ENCODE assay signal across 1 cellular context in the genomic region with DNA sequence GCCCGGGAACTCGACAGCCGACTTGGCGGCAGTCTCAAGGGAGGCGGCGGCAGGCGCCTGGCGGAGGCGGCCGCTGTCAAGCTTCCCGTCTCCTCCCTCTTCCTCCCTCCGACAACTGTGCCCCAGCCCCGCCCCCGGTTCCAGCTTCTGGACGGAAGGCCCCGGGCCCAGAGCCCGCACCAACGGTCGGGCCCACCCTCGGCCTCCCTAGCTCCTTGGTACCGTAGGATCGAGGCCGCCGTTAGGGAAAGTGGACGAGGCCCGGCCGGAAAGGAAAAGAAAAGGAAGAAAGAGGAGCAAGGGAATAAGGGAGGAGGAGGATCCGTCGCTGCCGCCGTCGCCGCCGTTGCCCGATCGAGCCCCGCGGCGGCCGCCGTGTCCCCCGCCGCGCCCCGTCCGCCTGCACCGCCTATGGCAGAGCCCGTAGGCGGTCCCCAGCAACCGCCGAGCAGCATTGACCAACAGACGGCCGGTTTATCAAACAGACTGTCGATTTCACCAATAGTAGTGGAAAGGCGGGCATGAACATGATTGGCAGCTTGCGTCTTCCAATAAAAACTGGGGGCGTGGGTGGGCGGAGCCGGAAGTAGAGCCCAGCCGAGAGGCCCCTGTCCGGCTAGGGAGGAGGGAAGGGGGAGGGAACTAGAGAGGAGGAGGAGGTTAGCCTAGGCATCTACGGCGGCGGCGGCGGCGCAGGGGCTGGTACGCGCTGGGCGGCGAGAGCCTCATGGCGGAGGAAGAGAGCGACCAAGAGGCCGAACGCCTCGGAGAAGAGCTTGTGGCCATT.
TF ChIP-seq lines count a peak whose summit lies in the region.

Gene CGGBP1 (minus strand): TSS at position 413 of the 787 bp plus-strand sequence. CDS start 3,029 bp downstream, outside the sequence.
Gene ZNF654 (plus strand): TSS at position 663 of the 787 bp plus-strand sequence. CDS start 65 bp downstream, at position 728.

TF ChIP-seq in K562, 482 proteins besides CTCF, POLR2A, EP300 and RAD21 (continued from another document and continues in another):
- TF ChIP-seq, protein P1, sequence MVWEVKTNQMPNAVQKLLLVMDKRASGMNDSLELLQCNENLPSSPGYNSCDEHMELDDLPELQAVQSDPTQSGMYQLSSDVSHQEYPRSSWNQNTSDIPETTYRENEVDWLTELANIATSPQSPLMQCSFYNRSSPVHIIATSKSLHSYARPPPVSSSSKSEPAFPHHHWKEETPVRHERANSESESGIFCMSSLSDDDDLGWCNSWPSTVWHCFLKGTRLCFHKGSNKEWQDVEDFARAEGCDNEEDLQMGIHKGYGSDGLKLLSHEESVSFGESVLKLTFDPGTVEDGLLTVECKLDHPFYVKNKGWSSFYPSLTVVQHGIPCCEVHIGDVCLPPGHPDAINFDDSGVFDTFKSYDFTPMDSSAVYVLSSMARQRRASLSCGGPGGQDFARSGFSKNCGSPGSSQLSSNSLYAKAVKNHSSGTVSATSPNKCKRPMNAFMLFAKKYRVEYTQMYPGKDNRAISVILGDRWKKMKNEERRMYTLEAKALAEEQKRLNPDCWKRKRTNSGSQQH (CRISPR knock-in tag; IDR thresholded peaks at IDR 0.05): no peak
- TF ChIP-seq MYNN (IDR thresholded peaks at IDR 0.05) (0 out of 2 replicates have a peak, but pooled peaks have one; percentile 30), MYNN (CRISPR knock-in tag; IDR thresholded peaks at IDR 0.05) (no peak), SIN3B (IDR thresholded peaks at IDR 0.05; ENCODE audit: low read depth) (peak; percentile 28; the same call in 1 of the 2 replicates), ZNF324 (CRISPR knock-in tag; IDR thresholded peaks at IDR 0.05) (no peak), SRSF3 (IDR thresholded peaks at IDR 0.05; ENCODE audit: insufficient read depth, low read length) (no peak), E4F1 (CRISPR knock-in tag; IDR thresholded peaks at IDR 0.05; ENCODE audit: borderline replicate concordance) (no peak), PCBP1 (IDR thresholded peaks at IDR 0.05; ENCODE audit: low read depth, low read length, poor library complexity, severe bottlenecking) (peak; percentile 77), DEAF1 (CRISPR knock-in tag; IDR thresholded peaks at IDR 0.05) (no peak), ZNF707 (CRISPR knock-in tag; conservative IDR thresholded peaks at IDR 0.05) (no peak), CSDE1 (IDR thresholded peaks at IDR 0.05) (no peak), ZNF274 (IDR thresholded peaks at IDR 0.05; ENCODE audit: borderline replicate concordance, low read depth, low read length) (no peak), ZNF174 (CRISPR knock-in tag; IDR thresholded peaks at IDR 0.05) (no peak), NR4A1 (CRISPR knock-in tag; IDR thresholded peaks at IDR 0.05) (no peak), NR4A1 (tag; IDR thresholded peaks at IDR 0.05) (no peak), SREBF1 (IDR thresholded peaks at IDR 0.05; ENCODE audit: borderline replicate concordance, low read depth, low read length) (no peak), GTF2A2 (tag; IDR thresholded peaks at IDR 0.05) (no peak), ATF3 (IDR thresholded peaks at IDR 0.05) (no peak), ATF3 (CRISPR knock-in tag; conservative IDR thresholded peaks at IDR 0.05) (no peak), ZNF766 (CRISPR knock-in tag; conservative IDR thresholded peaks at IDR 0.05) (no peak), THRB (CRISPR knock-in tag; conservative IDR thresholded peaks at IDR 0.05) (no peak), ZNF280A (IDR thresholded peaks at IDR 0.05; ENCODE audit: low read depth, partially characterized antibody) (no peak), NR2C1 (IDR thresholded peaks at IDR 0.05) (no peak), NR2C1 (tag; IDR thresholded peaks at IDR 0.05) (no peak), LCOR (CRISPR knock-in tag; IDR thresholded peaks at IDR 0.05) (no peak), FOXM1 (IDR thresholded peaks at IDR 0.05; ENCODE audit: low read depth) (no peak), FOXM1 (CRISPR knock-in tag; IDR thresholded peaks at IDR 0.05; ENCODE audit: low read depth) (no peak), BDP1 (IDR thresholded peaks at IDR 0.05; ENCODE audit: insufficient read depth, insufficient read length) (no peak)
- TF ChIP-seq, protein P2, sequence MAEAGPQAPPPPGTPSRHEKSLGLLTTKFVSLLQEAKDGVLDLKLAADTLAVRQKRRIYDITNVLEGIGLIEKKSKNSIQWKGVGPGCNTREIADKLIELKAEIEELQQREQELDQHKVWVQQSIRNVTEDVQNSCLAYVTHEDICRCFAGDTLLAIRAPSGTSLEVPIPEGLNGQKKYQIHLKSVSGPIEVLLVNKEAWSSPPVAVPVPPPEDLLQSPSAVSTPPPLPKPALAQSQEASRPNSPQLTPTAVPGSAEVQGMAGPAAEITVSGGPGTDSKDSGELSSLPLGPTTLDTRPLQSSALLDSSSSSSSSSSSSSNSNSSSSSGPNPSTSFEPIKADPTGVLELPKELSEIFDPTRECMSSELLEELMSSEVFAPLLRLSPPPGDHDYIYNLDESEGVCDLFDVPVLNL (CRISPR knock-in tag; IDR thresholded peaks at IDR 0.05; ENCODE audit: low read depth): no peak
- TF ChIP-seq, protein P3, sequence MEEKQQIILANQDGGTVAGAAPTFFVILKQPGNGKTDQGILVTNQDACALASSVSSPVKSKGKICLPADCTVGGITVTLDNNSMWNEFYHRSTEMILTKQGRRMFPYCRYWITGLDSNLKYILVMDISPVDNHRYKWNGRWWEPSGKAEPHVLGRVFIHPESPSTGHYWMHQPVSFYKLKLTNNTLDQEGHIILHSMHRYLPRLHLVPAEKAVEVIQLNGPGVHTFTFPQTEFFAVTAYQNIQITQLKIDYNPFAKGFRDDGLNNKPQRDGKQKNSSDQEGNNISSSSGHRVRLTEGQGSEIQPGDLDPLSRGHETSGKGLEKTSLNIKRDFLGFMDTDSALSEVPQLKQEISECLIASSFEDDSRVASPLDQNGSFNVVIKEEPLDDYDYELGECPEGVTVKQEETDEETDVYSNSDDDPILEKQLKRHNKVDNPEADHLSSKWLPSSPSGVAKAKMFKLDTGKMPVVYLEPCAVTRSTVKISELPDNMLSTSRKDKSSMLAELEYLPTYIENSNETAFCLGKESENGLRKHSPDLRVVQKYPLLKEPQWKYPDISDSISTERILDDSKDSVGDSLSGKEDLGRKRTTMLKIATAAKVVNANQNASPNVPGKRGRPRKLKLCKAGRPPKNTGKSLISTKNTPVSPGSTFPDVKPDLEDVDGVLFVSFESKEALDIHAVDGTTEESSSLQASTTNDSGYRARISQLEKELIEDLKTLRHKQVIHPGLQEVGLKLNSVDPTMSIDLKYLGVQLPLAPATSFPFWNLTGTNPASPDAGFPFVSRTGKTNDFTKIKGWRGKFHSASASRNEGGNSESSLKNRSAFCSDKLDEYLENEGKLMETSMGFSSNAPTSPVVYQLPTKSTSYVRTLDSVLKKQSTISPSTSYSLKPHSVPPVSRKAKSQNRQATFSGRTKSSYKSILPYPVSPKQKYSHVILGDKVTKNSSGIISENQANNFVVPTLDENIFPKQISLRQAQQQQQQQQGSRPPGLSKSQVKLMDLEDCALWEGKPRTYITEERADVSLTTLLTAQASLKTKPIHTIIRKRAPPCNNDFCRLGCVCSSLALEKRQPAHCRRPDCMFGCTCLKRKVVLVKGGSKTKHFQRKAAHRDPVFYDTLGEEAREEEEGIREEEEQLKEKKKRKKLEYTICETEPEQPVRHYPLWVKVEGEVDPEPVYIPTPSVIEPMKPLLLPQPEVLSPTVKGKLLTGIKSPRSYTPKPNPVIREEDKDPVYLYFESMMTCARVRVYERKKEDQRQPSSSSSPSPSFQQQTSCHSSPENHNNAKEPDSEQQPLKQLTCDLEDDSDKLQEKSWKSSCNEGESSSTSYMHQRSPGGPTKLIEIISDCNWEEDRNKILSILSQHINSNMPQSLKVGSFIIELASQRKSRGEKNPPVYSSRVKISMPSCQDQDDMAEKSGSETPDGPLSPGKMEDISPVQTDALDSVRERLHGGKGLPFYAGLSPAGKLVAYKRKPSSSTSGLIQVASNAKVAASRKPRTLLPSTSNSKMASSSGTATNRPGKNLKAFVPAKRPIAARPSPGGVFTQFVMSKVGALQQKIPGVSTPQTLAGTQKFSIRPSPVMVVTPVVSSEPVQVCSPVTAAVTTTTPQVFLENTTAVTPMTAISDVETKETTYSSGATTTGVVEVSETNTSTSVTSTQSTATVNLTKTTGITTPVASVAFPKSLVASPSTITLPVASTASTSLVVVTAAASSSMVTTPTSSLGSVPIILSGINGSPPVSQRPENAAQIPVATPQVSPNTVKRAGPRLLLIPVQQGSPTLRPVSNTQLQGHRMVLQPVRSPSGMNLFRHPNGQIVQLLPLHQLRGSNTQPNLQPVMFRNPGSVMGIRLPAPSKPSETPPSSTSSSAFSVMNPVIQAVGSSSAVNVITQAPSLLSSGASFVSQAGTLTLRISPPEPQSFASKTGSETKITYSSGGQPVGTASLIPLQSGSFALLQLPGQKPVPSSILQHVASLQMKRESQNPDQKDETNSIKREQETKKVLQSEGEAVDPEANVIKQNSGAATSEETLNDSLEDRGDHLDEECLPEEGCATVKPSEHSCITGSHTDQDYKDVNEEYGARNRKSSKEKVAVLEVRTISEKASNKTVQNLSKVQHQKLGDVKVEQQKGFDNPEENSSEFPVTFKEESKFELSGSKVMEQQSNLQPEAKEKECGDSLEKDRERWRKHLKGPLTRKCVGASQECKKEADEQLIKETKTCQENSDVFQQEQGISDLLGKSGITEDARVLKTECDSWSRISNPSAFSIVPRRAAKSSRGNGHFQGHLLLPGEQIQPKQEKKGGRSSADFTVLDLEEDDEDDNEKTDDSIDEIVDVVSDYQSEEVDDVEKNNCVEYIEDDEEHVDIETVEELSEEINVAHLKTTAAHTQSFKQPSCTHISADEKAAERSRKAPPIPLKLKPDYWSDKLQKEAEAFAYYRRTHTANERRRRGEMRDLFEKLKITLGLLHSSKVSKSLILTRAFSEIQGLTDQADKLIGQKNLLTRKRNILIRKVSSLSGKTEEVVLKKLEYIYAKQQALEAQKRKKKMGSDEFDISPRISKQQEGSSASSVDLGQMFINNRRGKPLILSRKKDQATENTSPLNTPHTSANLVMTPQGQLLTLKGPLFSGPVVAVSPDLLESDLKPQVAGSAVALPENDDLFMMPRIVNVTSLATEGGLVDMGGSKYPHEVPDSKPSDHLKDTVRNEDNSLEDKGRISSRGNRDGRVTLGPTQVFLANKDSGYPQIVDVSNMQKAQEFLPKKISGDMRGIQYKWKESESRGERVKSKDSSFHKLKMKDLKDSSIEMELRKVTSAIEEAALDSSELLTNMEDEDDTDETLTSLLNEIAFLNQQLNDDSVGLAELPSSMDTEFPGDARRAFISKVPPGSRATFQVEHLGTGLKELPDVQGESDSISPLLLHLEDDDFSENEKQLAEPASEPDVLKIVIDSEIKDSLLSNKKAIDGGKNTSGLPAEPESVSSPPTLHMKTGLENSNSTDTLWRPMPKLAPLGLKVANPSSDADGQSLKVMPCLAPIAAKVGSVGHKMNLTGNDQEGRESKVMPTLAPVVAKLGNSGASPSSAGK (IDR thresholded peaks at IDR 0.05): peak; percentile 18; the same call in 1 of the 2 replicates
